ENCODE assay signal across 8 cellular contexts in the genomic region with DNA sequence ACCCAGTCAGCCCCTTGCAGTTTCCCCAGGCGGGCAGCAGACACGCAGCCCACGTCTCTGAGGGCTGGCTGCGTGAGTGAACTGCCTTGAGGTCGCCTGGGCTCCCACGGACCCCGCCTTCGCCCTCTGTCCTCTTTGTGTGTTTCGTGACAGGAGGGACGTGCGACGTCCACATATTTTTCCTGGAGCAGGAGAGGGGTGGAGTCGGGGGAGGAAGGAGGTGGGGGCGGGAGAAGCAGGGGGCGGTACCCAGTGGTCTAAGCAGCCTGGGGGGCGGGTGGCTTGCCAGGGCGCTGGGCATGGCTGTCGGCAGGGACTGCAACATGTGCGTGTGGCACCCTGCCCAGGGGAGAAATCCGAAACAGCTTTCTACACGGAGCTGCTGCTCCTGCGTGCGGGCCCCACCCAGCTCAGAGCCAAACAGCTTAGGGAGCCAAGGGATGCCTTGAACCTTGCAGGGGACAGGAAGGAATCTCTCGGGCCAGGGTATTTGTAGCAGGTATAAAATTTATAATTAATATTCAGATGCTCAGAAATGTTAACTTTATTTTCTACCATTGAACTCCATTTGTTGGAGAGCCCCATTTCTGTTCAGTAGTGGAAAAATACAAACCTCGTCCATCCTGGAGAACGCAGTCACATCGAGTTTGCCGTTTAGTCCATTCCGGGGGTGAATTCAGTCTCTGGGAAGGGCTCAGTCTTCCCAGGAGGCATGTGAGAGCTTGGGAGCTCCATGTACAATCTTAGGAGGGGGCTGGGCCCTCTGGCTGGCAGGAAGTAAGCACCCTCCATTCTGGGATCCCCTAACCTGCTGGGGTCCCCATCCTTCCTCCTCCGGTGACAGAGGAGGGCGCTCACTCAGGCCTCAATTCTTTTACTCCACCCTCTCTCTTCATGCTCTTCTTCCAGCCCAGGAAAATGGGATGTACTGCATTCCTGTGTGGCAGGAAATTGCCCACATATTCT.
DNase-seq lines count a peak whose midpoint lies in the region; ATAC-seq and TF ChIP-seq lines count a peak whose summit lies in the region.

No MANE protein-coding gene starts in this region.

- H3K36me3 ChIP-seq in kidney epithelial cell (ENCODE audit: control insufficient read depth, insufficient read depth, low read length) = no peaks in the 10 kb centered on the region

- peaks cover 5% of the 10 kb centered on the region for H3K27me3 Mint-ChIP-seq in T-helper 2 cell treated with Interferon-gamma antibody and Interleukin-4, amounts not matched to agents 5 μg/mL and 100 μg/mL, for 36 hours (ENCODE audit: low read depth)

- H3K9me3 Mint-ChIP-seq in stimulated activated effector memory CD8-positive, alpha-beta T cell treated with anti-CD3 and anti-CD28 coated beads, Interleukin-12 subunit alpha, Interleukin-12 subunit beta, amount 100 ng/mL, for 72 hours = no peaks in the 10 kb centered on the region
- no peaks in the 10 kb centered on the region for H3K9me3 Mint-ChIP-seq in T-helper 2 cell treated with Interferon-gamma antibody and Interleukin-4, amounts not matched to agents 5 μg/mL and 100 μg/mL, for 36 hours

- H3K4me3 Mint-ChIP-seq in stimulated activated effector memory CD8-positive, alpha-beta T cell treated with anti-CD3 and anti-CD28 coated beads, Interleukin-12 subunit alpha, Interleukin-12 subunit beta, amount 100 ng/mL, for 72 hours = peak overlapping the region; percentile 0
- H3K4me3 Mint-ChIP-seq in T-helper 2 cell treated with Interferon-gamma antibody and Interleukin-4, amounts not matched to agents 5 μg/mL and 100 μg/mL, for 36 hours = no peak overlapping the region

- DNase-seq in NCI-H2196 (lab: John Stamatoyannopoulos, UW; ENCODE audit: unreplicated experiment) (peak; percentile 17), NCI-H2196 treated with DMSO at 0.1 percent for 48 hours (lab: John Stamatoyannopoulos, UW; ENCODE audit: unreplicated experiment) (no peak), NCI-H524 (lab: John Stamatoyannopoulos, UW) (peak; percentile 87 to 95), cerebellar cortex (ENCODE audit: low spot score) (peak; percentile 72), kidney epithelial cell (ENCODE audit: low read depth) (peak; percentile 18), NAMALWA (ENCODE audit: low spot score) (no peak)
- no peak for DNase-seq in stimulated activated effector memory CD8-positive, alpha-beta T cell treated with anti-CD3 and anti-CD28 coated beads, Interleukin-12 subunit alpha, Interleukin-12 subunit beta, amount 100 ng/mL, for 72 hours (ENCODE audit: low spot score in 2 of 2)
- DNase-seq in T-helper 2 cell treated with Interferon-gamma antibody and Interleukin-4, amounts not matched to agents 5 μg/mL and 100 μg/mL, for 36 hours (ENCODE audit: low spot score) = no peak

- peak overlapping the region; percentile 24 for H3K4me3 ChIP-seq in kidney epithelial cell (ENCODE audit: low read depth, low read length)

- ATAC-seq in stimulated activated effector memory CD8-positive, alpha-beta T cell treated with anti-CD3 and anti-CD28 coated beads, Interleukin-12 subunit alpha, Interleukin-12 subunit beta, amount 100 ng/mL, for 72 hours = no peak

- peaks cover 9% of the 10 kb centered on the region for H3K4me1 Mint-ChIP-seq in stimulated activated effector memory CD8-positive, alpha-beta T cell treated with anti-CD3 and anti-CD28 coated beads, Interleukin-12 subunit alpha, Interleukin-12 subunit beta, amount 100 ng/mL, for 72 hours
- H3K4me1 Mint-ChIP-seq in T-helper 2 cell treated with Interferon-gamma antibody and Interleukin-4, amounts not matched to agents 5 μg/mL and 100 μg/mL, for 36 hours (ENCODE audit: low read depth) = peaks cover 10% of the 10 kb centered on the region

- no peak for TF ChIP-seq CTCF in kidney epithelial cell (IDR thresholded peaks at IDR 0.05; ENCODE audit: insufficient read depth, low read length, poor library complexity, severe bottlenecking)

- H3K27me3 ChIP-seq in kidney epithelial cell (ENCODE audit: control insufficient read depth, insufficient read depth, low read length) = no peaks in the 10 kb centered on the region

- H3K36me3 Mint-ChIP-seq in stimulated activated effector memory CD8-positive, alpha-beta T cell treated with anti-CD3 and anti-CD28 coated beads, Interleukin-12 subunit alpha, Interleukin-12 subunit beta, amount 100 ng/mL, for 72 hours = no peaks in the 10 kb centered on the region
- H3K36me3 Mint-ChIP-seq in T-helper 2 cell treated with Interferon-gamma antibody and Interleukin-4, amounts not matched to agents 5 μg/mL and 100 μg/mL, for 36 hours (ENCODE audit: low read depth) = no peaks in the 10 kb centered on the region

- no peak overlapping the region for H3K27ac Mint-ChIP-seq in stimulated activated effector memory CD8-positive, alpha-beta T cell treated with anti-CD3 and anti-CD28 coated beads, Interleukin-12 subunit alpha, Interleukin-12 subunit beta, amount 100 ng/mL, for 72 hours
- no peak overlapping the region for H3K27ac Mint-ChIP-seq in T-helper 2 cell treated with Interferon-gamma antibody and Interleukin-4, amounts not matched to agents 5 μg/mL and 100 μg/mL, for 36 hours

Comparison
In these comparisons a context has a peak if more than half of its experiments do, and no peak if none do; other contexts are left out.
1. DNase-seq: peak in NCI-H2196 (single experiment), NCI-H524 (2 of 2), cerebellar cortex (single experiment) and kidney epithelial cell (single experiment); none in NCI-H2196 treated with DMSO at 0.1 percent for 48 hours (single experiment), stimulated activated effector memory CD8-positive, alpha-beta T cell treated with anti-CD3 and anti-CD28 coated beads, Interleukin-12 subunit alpha, Interleukin-12 subunit beta, amount 100 ng/mL, for 72 hours (0 of 2), NAMALWA (single experiment) and T-helper 2 cell treated with Interferon-gamma antibody and Interleukin-4, amounts not matched to agents 5 μg/mL and 100 μg/mL, for 36 hours (single experiment).